In the genomic region with DNA sequence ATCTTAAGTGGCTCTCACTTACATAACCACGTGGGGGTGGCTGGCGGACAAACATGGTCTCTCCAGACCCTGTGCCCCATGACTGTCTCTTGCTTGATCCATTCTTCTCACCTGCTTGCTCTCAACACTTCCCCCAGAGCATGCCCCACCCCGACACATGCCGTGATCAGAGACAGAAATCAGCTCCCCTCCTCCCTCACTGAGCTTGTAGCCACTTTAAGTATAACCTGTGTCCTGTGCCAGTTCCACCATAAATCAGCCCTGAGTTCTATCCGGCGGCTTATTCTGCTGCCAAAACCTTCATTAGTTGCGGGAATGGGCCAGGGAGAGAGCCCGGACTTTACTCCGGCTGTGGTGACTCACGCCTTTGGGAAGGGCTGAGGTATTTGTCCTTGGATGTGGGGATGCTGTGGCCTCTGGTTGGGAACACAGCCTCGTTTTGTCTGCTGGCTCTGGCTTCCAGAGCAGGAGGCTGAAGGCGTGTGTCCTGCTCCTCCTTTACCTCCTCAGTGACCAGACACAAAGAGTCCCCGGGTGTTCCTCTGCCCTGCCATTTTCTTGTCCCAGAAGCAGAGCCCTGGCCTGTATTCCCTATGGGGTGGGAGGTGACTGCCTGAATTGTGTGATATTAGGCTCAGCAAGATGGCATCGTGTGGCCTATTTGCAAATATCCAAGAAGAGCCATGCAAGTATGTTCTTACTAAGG, we compare ENCODE assay signal across 1 cellular context.
A peak's percentile ranks its signal among the peaks of the same experiment; 100 is the strongest.
TF ChIP-seq lines count a peak whose summit lies in the region.

No MANE protein-coding gene starts in this region.

TF ChIP-seq in HepG2, 621 proteins besides CTCF, POLR2A, EP300 and RAD21 (continued from another document and continues in another):
- peak; percentile 65; the same call in 1 of the 2 replicates for TF ChIP-seq SIN3A (IDR thresholded peaks at IDR 0.05; ENCODE audit: borderline replicate concordance, low read depth, low read length)
- TF ChIP-seq GPN1 (CRISPR knock-in tag; IDR thresholded peaks at IDR 0.05; ENCODE audit: borderline replicate concordance) = no peak
- TF ChIP-seq TBX3 (IDR thresholded peaks at IDR 0.05; ENCODE audit: borderline replicate concordance) = peak; percentile 86
- no peak for TF ChIP-seq ZNF883 (CRISPR knock-in tag; IDR thresholded peaks at IDR 0.05; ENCODE audit: not compliant biosample characterization)
- TF ChIP-seq MED1 (CRISPR knock-in tag; IDR thresholded peaks at IDR 0.05) = peak; percentile 96
- TF ChIP-seq, protein P1, sequence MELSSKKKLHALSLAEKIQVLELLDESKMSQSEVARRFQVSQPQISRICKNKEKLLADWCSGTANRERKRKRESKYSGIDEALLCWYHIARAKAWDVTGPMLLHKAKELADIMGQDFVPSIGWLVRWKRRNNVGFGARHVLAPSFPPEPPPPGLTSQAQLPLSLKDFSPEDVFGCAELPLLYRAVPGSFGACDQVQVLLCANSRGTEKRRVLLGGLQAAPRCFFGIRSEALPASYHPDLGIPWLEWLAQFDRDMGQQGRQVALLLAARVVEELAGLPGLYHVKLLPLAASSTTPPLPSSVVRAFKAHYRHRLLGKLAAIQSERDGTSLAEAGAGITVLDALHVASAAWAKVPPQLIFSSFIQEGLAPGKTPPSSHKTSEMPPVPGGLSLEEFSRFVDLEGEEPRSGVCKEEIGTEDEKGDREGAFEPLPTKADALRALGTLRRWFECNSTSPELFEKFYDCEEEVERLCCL (CRISPR knock-in tag; IDR thresholded peaks at IDR 0.05; ENCODE audit: borderline replicate concordance) = 0 out of 2 replicates have a peak, but pooled peaks have one; percentile 19
- no peak for TF ChIP-seq MAFK (conservative IDR thresholded peaks at IDR 0.05 in 1 of 2, IDR thresholded peaks at IDR 0.05 in 1 of 2; ENCODE audit: low read length in 2 of 2)
- TF ChIP-seq MIXL1 (CRISPR knock-in tag; IDR thresholded peaks at IDR 0.05) = peak; percentile 79
- peak; percentile 60; the same call in 1 of the 2 replicates for TF ChIP-seq ONECUT2 (CRISPR knock-in tag; IDR thresholded peaks at IDR 0.05)
- peak; percentile 86; the same call in 1 of the 2 replicates for TF ChIP-seq LCORL (IDR thresholded peaks at IDR 0.05)
- TF ChIP-seq LCORL (CRISPR knock-in tag; IDR thresholded peaks at IDR 0.05) = peak; percentile 100
- TF ChIP-seq TBL1XR1 (IDR thresholded peaks at IDR 0.05; ENCODE audit: borderline replicate concordance, low read length, partially characterized antibody) = no peak
- no peak; the same call in 1 of the 2 replicates for TF ChIP-seq JDP2 (CRISPR knock-in tag; IDR thresholded peaks at IDR 0.05; ENCODE audit: borderline replicate concordance)
- TF ChIP-seq ZNF264 (CRISPR knock-in tag; IDR thresholded peaks at IDR 0.05) = peak; percentile 92; the same call in 1 of the 2 replicates
- TF ChIP-seq, protein P2, sequence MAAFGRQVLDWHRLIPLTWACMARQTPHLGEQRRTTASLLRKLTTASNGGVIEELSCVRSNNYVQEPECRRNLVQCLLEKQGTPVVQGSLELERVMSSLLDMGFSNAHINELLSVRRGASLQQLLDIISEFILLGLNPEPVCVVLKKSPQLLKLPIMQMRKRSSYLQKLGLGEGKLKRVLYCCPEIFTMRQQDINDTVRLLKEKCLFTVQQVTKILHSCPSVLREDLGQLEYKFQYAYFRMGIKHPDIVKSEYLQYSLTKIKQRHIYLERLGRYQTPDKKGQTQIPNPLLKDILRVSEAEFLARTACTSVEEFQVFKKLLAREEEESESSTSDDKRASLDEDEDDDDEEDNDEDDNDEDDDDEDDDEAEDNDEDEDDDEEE (CRISPR knock-in tag; IDR thresholded peaks at IDR 0.05) = no peak
- TF ChIP-seq, protein P3, sequence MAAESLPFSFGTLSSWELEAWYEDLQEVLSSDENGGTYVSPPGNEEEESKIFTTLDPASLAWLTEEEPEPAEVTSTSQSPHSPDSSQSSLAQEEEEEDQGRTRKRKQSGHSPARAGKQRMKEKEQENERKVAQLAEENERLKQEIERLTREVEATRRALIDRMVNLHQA (CRISPR knock-in tag; IDR thresholded peaks at IDR 0.05) = no peak; the same call in 1 of the 2 replicates
- TF ChIP-seq PCBP2 (optimal IDR thresholded peaks at IDR 0.05; ENCODE audit: low read depth, low read length, poor library complexity, severe bottlenecking) = no peak
- TF ChIP-seq MED13 (CRISPR knock-in tag; IDR thresholded peaks at IDR 0.05) = peak; percentile 97
- TF ChIP-seq FOXK1 (CRISPR knock-in tag; IDR thresholded peaks at IDR 0.05; ENCODE audit: borderline replicate concordance, low read depth) = peak; percentile 65; the same call in 1 of the 2 replicates
- no peak; the same call in 1 of the 2 replicates for TF ChIP-seq ZBTB20 (CRISPR knock-in tag; IDR thresholded peaks at IDR 0.05; ENCODE audit: borderline replicate concordance, low read depth)
- TF ChIP-seq, protein P4, sequence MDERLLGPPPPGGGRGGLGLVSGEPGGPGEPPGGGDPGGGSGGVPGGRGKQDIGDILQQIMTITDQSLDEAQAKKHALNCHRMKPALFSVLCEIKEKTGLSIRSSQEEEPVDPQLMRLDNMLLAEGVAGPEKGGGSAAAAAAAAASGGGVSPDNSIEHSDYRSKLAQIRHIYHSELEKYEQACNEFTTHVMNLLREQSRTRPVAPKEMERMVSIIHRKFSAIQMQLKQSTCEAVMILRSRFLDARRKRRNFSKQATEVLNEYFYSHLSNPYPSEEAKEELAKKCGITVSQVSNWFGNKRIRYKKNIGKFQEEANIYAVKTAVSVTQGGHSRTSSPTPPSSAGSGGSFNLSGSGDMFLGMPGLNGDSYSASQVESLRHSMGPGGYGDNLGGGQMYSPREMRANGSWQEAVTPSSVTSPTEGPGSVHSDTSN (CRISPR knock-in tag; IDR thresholded peaks at IDR 0.05) = no peak
- no peak for TF ChIP-seq MZF1 (CRISPR knock-in tag; IDR thresholded peaks at IDR 0.05; ENCODE audit: borderline replicate concordance)
- no peak for TF ChIP-seq NR3C1 (CRISPR knock-in tag; IDR thresholded peaks at IDR 0.05)
- no peak for TF ChIP-seq ZNF598 (CRISPR knock-in tag; IDR thresholded peaks at IDR 0.05; ENCODE audit: borderline replicate concordance)
- no peak for TF ChIP-seq AGO1 (IDR thresholded peaks at IDR 0.05; ENCODE audit: low read depth, low read length, poor library complexity, severe bottlenecking)
- TF ChIP-seq U2AF1 (optimal IDR thresholded peaks at IDR 0.05; ENCODE audit: low read depth, low read length) = peak; percentile 81
- TF ChIP-seq ZNF776 (CRISPR knock-in tag; IDR thresholded peaks at IDR 0.05) = peak; percentile 58; the same call in 1 of the 2 replicates
- TF ChIP-seq, protein P5, sequence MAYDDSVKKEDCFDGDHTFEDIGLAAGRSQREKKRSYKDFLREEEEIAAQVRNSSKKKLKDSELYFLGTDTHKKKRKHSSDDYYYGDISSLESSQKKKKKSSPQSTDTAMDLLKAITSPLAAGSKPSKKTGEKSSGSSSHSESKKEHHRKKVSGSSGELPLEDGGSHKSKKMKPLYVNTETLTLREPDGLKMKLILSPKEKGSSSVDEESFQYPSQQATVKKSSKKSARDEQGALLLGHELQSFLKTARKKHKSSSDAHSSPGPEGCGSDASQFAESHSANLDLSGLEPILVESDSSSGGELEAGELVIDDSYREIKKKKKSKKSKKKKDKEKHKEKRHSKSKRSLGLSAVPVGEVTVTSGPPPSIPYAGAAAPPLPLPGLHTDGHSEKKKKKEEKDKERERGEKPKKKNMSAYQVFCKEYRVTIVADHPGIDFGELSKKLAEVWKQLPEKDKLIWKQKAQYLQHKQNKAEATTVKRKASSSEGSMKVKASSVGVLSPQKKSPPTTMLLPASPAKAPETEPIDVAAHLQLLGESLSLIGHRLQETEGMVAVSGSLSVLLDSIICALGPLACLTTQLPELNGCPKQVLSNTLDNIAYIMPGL (CRISPR knock-in tag; IDR thresholded peaks at IDR 0.05; ENCODE audit: borderline replicate concordance in 1 of 2, low read depth in 1 of 2) = peak; percentile 47 to 69; a peak in 3 of 4 replicates
- TF ChIP-seq, protein P6, sequence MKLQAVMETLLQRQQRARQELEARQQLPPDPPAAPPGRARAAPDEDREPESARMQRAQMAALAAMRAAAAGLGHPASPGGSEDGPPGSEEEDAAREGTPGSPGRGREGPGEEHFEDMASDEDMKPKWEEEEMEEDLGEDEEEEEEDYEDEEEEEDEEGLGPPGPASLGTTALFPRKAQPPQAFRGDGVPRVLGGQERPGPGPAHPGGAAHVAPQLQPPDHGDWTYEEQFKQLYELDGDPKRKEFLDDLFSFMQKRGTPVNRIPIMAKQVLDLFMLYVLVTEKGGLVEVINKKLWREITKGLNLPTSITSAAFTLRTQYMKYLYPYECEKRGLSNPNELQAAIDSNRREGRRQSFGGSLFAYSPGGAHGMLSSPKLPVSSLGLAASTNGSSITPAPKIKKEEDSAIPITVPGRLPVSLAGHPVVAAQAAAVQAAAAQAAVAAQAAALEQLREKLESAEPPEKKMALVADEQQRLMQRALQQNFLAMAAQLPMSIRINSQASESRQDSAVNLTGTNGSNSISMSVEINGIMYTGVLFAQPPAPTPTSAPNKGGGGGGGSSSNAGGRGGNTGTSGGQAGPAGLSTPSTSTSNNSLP (IDR thresholded peaks at IDR 0.05; ENCODE audit: low read depth, low read length) = peak; percentile 64
- TF ChIP-seq GTF3A (CRISPR knock-in tag; conservative IDR thresholded peaks at IDR 0.05) = no peak
- TF ChIP-seq, protein P7, sequence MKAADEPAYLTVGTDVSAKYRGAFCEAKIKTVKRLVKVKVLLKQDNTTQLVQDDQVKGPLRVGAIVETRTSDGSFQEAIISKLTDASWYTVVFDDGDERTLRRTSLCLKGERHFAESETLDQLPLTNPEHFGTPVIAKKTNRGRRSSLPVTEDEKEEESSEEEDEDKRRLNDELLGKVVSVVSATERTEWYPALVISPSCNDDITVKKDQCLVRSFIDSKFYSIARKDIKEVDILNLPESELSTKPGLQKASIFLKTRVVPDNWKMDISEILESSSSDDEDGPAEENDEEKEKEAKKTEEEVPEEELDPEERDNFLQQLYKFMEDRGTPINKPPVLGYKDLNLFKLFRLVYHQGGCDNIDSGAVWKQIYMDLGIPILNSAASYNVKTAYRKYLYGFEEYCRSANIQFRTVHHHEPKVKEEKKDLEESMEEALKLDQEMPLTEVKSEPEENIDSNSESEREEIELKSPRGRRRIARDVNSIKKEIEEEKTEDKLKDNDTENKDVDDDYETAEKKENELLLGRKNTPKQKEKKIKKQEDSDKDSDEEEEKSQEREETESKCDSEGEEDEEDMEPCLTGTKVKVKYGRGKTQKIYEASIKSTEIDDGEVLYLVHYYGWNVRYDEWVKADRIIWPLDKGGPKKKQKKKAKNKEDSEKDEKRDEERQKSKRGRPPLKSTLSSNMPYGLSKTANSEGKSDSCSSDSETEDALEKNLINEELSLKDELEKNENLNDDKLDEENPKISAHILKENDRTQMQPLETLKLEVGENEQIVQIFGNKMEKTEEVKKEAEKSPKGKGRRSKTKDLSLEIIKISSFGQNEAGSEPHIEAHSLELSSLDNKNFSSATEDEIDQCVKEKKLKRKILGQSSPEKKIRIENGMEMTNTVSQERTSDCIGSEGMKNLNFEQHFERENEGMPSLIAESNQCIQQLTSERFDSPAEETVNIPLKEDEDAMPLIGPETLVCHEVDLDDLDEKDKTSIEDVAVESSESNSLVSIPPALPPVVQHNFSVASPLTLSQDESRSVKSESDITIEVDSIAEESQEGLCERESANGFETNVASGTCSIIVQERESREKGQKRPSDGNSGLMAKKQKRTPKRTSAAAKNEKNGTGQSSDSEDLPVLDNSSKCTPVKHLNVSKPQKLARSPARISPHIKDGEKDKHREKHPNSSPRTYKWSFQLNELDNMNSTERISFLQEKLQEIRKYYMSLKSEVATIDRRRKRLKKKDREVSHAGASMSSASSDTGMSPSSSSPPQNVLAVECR (CRISPR knock-in tag; IDR thresholded peaks at IDR 0.05; ENCODE audit: borderline replicate concordance) = peak; percentile 82
- TF ChIP-seq, protein P8, sequence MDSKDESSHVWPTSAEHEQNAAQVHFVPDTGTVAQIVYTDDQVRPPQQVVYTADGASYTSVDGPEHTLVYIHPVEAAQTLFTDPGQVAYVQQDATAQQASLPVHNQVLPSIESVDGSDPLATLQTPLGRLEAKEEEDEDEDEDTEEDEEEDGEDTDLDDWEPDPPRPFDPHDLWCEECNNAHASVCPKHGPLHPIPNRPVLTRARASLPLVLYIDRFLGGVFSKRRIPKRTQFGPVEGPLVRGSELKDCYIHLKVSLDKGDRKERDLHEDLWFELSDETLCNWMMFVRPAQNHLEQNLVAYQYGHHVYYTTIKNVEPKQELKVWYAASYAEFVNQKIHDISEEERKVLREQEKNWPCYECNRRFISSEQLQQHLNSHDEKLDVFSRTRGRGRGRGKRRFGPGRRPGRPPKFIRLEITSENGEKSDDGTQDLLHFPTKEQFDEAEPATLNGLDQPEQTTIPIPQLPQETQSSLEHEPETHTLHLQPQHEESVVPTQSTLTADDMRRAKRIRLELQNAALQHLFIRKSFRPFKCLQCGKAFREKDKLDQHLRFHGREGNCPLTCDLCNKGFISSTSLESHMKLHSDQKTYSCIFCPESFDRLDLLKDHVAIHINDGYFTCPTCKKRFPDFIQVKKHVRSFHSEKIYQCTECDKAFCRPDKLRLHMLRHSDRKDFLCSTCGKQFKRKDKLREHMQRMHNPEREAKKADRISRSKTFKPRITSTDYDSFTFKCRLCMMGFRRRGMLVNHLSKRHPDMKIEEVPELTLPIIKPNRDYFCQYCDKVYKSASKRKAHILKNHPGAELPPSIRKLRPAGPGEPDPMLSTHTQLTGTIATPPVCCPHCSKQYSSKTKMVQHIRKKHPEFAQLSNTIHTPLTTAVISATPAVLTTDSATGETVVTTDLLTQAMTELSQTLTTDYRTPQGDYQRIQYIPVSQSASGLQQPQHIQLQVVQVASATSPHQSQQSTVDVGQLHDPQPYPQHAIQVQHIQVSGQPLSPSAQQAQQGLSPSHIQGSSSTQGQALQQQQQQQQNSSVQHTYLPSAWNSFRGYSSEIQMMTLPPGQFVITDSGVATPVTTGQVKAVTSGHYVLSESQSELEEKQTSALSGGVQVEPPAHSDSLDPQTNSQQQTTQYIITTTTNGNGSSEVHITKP (CRISPR knock-in tag; IDR thresholded peaks at IDR 0.05; ENCODE audit: low read depth) = peak; percentile 89
- TF ChIP-seq, protein P9, sequence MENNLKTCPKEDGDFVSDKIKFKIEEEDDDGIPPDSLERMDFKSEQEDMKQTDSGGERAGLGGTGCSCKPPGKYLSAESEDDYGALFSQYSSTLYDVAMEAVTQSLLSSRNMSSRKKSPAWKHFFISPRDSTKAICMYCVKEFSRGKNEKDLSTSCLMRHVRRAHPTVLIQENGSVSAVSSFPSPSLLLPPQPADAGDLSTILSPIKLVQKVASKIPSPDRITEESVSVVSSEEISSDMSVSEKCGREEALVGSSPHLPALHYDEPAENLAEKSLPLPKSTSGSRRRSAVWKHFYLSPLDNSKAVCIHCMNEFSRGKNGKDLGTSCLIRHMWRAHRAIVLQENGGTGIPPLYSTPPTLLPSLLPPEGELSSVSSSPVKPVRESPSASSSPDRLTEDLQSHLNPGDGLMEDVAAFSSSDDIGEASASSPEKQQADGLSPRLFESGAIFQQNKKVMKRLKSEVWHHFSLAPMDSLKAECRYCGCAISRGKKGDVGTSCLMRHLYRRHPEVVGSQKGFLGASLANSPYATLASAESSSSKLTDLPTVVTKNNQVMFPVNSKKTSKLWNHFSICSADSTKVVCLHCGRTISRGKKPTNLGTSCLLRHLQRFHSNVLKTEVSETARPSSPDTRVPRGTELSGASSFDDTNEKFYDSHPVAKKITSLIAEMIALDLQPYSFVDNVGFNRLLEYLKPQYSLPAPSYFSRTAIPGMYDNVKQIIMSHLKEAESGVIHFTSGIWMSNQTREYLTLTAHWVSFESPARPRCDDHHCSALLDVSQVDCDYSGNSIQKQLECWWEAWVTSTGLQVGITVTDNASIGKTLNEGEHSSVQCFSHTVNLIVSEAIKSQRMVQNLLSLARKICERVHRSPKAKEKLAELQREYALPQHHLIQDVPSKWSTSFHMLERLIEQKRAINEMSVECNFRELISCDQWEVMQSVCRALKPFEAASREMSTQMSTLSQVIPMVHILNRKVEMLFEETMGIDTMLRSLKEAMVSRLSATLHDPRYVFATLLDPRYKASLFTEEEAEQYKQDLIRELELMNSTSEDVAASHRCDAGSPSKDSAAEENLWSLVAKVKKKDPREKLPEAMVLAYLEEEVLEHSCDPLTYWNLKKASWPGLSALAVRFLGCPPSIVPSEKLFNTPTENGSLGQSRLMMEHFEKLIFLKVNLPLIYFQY (CRISPR knock-in tag; IDR thresholded peaks at IDR 0.05; ENCODE audit: borderline replicate concordance) = peak; percentile 86
- TF ChIP-seq ZSCAN20 (CRISPR knock-in tag; IDR thresholded peaks at IDR 0.05; ENCODE audit: borderline replicate concordance) = 0 out of 2 replicates have a peak, but pooled peaks have one; percentile 75
